In the genomic region with DNA sequence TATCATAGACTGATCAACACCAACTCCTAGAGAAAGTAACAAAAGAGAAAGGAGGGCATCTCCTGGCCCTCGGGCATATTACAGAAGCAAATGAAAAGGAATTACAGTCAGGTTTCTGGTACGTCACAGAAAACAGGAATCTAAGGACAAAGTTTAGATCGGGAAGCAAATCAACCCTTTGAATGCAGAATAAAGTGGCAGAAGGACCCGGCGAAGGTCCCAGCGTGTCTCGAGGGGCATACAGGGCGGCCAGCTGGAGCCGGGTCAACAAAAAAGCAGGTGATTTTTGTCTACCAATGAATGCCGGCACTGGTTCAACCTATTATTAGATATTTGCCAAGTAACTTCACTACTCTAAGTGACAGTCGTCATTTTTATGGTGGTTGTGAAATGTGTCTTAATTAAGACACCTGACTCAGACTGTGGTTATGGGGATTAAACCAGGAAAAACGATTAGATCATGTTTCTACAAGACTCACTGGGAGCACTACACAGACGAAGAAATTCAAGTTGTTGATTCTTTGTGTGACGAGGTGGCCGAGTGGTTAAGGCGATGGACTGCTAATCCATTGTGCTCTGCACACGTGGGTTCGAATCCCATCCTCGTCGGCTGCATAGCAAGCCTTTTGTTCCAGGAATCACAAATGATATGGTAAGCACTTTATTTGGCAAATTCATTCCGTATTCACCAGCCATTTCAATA, we compare ENCODE assay signal across 8 cellular contexts. TPM values are rescaled to one million over a fixed set of nuclear protein-coding genes. Genes with fewer than 3 reads are reported as not detected.
DNase-seq lines count a peak whose midpoint lies in the region; ATAC-seq and TF ChIP-seq lines count a peak whose summit lies in the region.

No MANE protein-coding gene starts in this region.

- no peak for TF ChIP-seq POLR2A in lower leg skin (IDR thresholded peaks at IDR 0.05)

- in situ Hi-C loops in GM13977 (cut with MboI; ENCODE audit: low pct_unique_long_range_greater_than_20kb, low sequenced_read_pairs, unreplicated experiment): no loop called here

- peak; percentile 68 for ATAC-seq in HG03280 (IDR thresholded peaks at IDR 0.05; ENCODE audit: unreplicated experiment)

- DNase-seq in AG08395 (ENCODE audit: low spot score) (peak; percentile 66), GM13977 (ENCODE audit: low spot score) (peak; percentile 73), NCI-H510A treated with DMSO at 0.1 percent for 48 hours (lab: John Stamatoyannopoulos, UW) (peak; percentile 22), glomerular endothelial cell (ENCODE audit: extremely low read depth, low read depth, low spot score) (peak; percentile 89), retinal pigment epithelial cell (ENCODE audit: low read depth) (peak; percentile 87), lower leg skin (ENCODE audit: low spot score in 2 of 2) (no peak)
- DNase-seq in activated CD8-positive, alpha-beta memory T cell treated with anti-CD3 and anti-CD28 coated beads, Interleukin-2, amount 50 U/mL, for 48 hours: peak; percentile 95

- H3K4me3 ChIP-seq in retinal pigment epithelial cell (ENCODE audit: low read length) (peak overlapping the region; percentile 67), lower leg skin (ENCODE audit: low read depth, poor library complexity, severe bottlenecking) (no peak overlapping the region)

- intact Hi-C loops in lower leg skin (cut with DNase I; ENCODE audit: low total_unique reads): no loop called here

- peak; percentile 39 for TF ChIP-seq CTCF in GM13977 (IDR thresholded peaks at IDR 0.05; ENCODE audit: extremely low read depth, insufficient read depth, missing control alignments)
- TF ChIP-seq CTCF in retinal pigment epithelial cell (conservative IDR thresholded peaks at IDR 0.05; ENCODE audit: low read depth, low read length): peak; percentile 10
- no peak for TF ChIP-seq CTCF in lower leg skin (IDR thresholded peaks at IDR 0.05)

- WGBS in lower leg skin, 2 donors: 1 to 2% methylated on average over 21 of the region's 21 CpGs

RNA-seq across cellular contexts. Expression of a gene that starts 12.4 kb away (rescaled TPM):
- total RNA-seq in glomerular endothelial cell (7.1 and 18.6 TPM in 2 replicates), lower leg skin (1 to 10 TPM; 2.3 to 9.4 (median 4.3) TPM)

RNA-seq across cellular contexts. Expression of a gene that starts 39.4 kb away (rescaled TPM):
- total RNA-seq in glomerular endothelial cell (3.9 and 4.0 TPM in 2 replicates), lower leg skin (1 to 10 TPM; 4.4 to 6.4 (median 5.9) TPM)

RNA-seq across cellular contexts. Expression of a gene that starts 46.4 kb away (rescaled TPM):
- total RNA-seq in glomerular endothelial cell (0.99 and 2.8 TPM in 2 replicates), lower leg skin (1 to 10 TPM in 1 of 4 donors, under 1 TPM in 2, not detected in 1; 0.42 to 1.1 (median 0.75) TPM)

RNA-seq across cellular contexts. Expression of a gene that starts 54.3 kb away (rescaled TPM):
- total RNA-seq in glomerular endothelial cell (9.7 and 11.1 TPM in 2 replicates), lower leg skin (10 to 100 TPM in 2 of 4 donors, 1 to 10 TPM in 2; 8.3 to 20.7 (median 11.0) TPM)

Comparison
In these comparisons a context has a peak if more than half of its experiments do, and no peak if none do; other contexts are left out.
1. DNase-seq: peak in AG08395 (single experiment), GM13977 (single experiment), NCI-H510A treated with DMSO at 0.1 percent for 48 hours (single experiment), activated CD8-positive, alpha-beta memory T cell treated with anti-CD3 and anti-CD28 coated beads, Interleukin-2, amount 50 U/mL, for 48 hours (single experiment), glomerular endothelial cell (single experiment) and retinal pigment epithelial cell (single experiment); none in lower leg skin (0 of 2).
2. CTCF ChIP-seq: peak in GM13977 (single experiment) and retinal pigment epithelial cell (single experiment); none in lower leg skin (0 of 3).